In genomic region chr9:113771199-113771598, GRCh38 we compare ENCODE assay signal across 14 cellular contexts.
DNase-seq lines count a peak whose midpoint lies in the region; ATAC-seq and TF ChIP-seq lines count a peak whose summit lies in the region.
"Had no signal": no experiment of that assay in that cellular context is flagged by ENCODE, and none has a peak within 500 bp of the region (broad histone marks: within the 10 kb centered on the region; RNA-seq: fewer than 3 reads in every experiment).

No MANE protein-coding gene starts in this region.

- no peak for TF ChIP-seq POLR2A in esophagus muscularis mucosa (IDR thresholded peaks at IDR 0.05; ENCODE audit: low read depth)

- H3K9me3 ChIP-seq in right atrium auricular region (peaks cover 0 to 12% of the 10 kb centered on the region in 2 donors), esophagus muscularis mucosa (peaks cover 0 to 3% (median 0%) of the 10 kb centered on the region in 4 donors), skeletal muscle satellite cell (replicated peaks; ENCODE audit: low read length) (no peaks in the 10 kb centered on the region)
- H3K9me3 ChIP-seq: Caco-2 had no signal

- no peak overlapping the region for H3K4me3 ChIP-seq in right atrium auricular region
- H3K4me3 ChIP-seq in esophagus muscularis mucosa = no peak overlapping the region
- no peak overlapping the region for H3K4me3 ChIP-seq in skeletal muscle satellite cell (ENCODE audit: low read length)
- H3K4me3 ChIP-seq: BLaER1, GM23338 had no signal

- H3K27ac ChIP-seq in right atrium auricular region (no peak overlapping the region), esophagus muscularis mucosa (replicated peaks in 1 of 4) (no peak overlapping the region)
- H3K27ac ChIP-seq: BLaER1 had no signal

- H3K36me3 ChIP-seq in right atrium auricular region (no peaks in the 10 kb centered on the region), esophagus muscularis mucosa (no peaks in the 10 kb centered on the region), skeletal muscle satellite cell (ENCODE audit: insufficient read depth, low read length) (no peaks in the 10 kb centered on the region)
- H3K36me3 ChIP-seq: BLaER1 had no signal

- H3K4me1 ChIP-seq in right atrium auricular region = peaks cover 0 to 13% of the 10 kb centered on the region in 2 donors
- H3K4me1 ChIP-seq in esophagus muscularis mucosa = no peaks in the 10 kb centered on the region
- H3K4me1 ChIP-seq in skeletal muscle satellite cell (ENCODE audit: control insufficient read depth, insufficient read depth, low read length) = peaks cover 29% of the 10 kb centered on the region
- H3K4me1 ChIP-seq: Caco-2 had no signal

- DNase-seq in Right ventricle myocardium inferior (ENCODE audit: missing footprints) (no peak), right atrium auricular region (ENCODE audit: low spot score) (no peak), esophagus muscularis mucosa (ENCODE audit: extremely low spot score) (peak; percentile 37), myocyte (ENCODE audit: low read depth) (peak; percentile 32), DMS53 (lab: John Stamatoyannopoulos, UW) (no peak), DMS153 treated with DMSO at 0.1 percent for 48 hours (lab: John Stamatoyannopoulos, UW; ENCODE audit: unreplicated experiment) (no peak)
- DNase-seq: 8988T; AML-193; Caco-2; CD8-positive, alpha-beta memory T cell; H7 had no signal

- intact Hi-C loops in Right ventricle myocardium inferior (cut with DNase I) (no loop called here), esophagus muscularis mucosa (cut with DNase I) (no loop called here)

- WGBS in esophagus muscularis mucosa = 79% methylated on average over 4 of the region's 4 CpGs

- H3K27me3 ChIP-seq in right atrium auricular region (no peaks in the 10 kb centered on the region), esophagus muscularis mucosa (peaks cover 0 to 15% (median 0%) of the 10 kb centered on the region in 4 donors), skeletal muscle satellite cell (ENCODE audit: control insufficient read depth, insufficient read depth, low read length) (peaks cover 54% of the 10 kb centered on the region)
- H3K27me3 ChIP-seq: BLaER1 had no signal

- no peak for TF ChIP-seq EP300 in esophagus muscularis mucosa (IDR thresholded peaks at IDR 0.05)

- no peak overlapping the region for H3K9ac ChIP-seq in skeletal muscle satellite cell (ENCODE audit: low read depth, low read length)
- H3K9ac ChIP-seq: BLaER1 had no signal

- TF ChIP-seq CTCF in right atrium auricular region (IDR thresholded peaks at IDR 0.05) (no peak), esophagus muscularis mucosa (IDR thresholded peaks at IDR 0.05) (no peak)

- H3K4me2 ChIP-seq in skeletal muscle satellite cell (ENCODE audit: low read length) = peak overlapping the region; percentile 2
- H3K4me2 ChIP-seq: BLaER1, GM23338 had no signal

- ATAC-seq in Right ventricle myocardium inferior = peak; percentile 49
- ATAC-seq: GM23338 had no signal

Comparison
In these comparisons a context has a peak if more than half of its experiments do, and no peak if none do; other contexts are left out.
1. DNase-seq: peak in esophagus muscularis mucosa (single experiment) and myocyte (single experiment); none in Right ventricle myocardium inferior (single experiment), right atrium auricular region (single experiment), DMS53 (single experiment) and DMS153 treated with DMSO at 0.1 percent for 48 hours (single experiment).